In genomic region chr15:77603616-77604406, GRCh38 we compare ENCODE assay signal across 2 cellular contexts.
TF ChIP-seq lines count a peak whose summit lies in the region.

No MANE protein-coding gene starts in this region.

TF ChIP-seq in GM23338, 12 proteins besides CTCF, POLR2A, EP300 and RAD21:
- TF ChIP-seq REST (IDR thresholded peaks at IDR 0.05; ENCODE audit: unreplicated experiment) (no peak), ZNF114 (CRISPR knock-in tag; IDR thresholded peaks at IDR 0.05) (no peak), EZH2phosphoT487 (IDR thresholded peaks at IDR 0.05; ENCODE audit: unreplicated experiment) (no peak), ZNF462 (CRISPR knock-in tag; IDR thresholded peaks at IDR 0.05) (no peak), JUNB (IDR thresholded peaks at IDR 0.05; ENCODE audit: unreplicated experiment) (no peak), CREB1 (CRISPR knock-in tag; IDR thresholded peaks at IDR 0.05; ENCODE audit: low read depth) (no peak), NANOG (IDR thresholded peaks at IDR 0.05; ENCODE audit: borderline replicate concordance) (no peak), ETS1 (IDR thresholded peaks at IDR 0.05) (no peak), EZH2 (IDR thresholded peaks at IDR 0.05; ENCODE audit: low read depth, unreplicated experiment) (no peak), STAT1 (IDR thresholded peaks at IDR 0.05; ENCODE audit: unreplicated experiment) (no peak)

TF ChIP-seq in WTC11, 78 proteins besides CTCF, POLR2A, EP300 and RAD21 (continued from another document):
- TF ChIP-seq ZNF532 (CRISPR knock-in tag; IDR thresholded peaks at IDR 0.05; ENCODE audit: borderline replicate concordance) (no peak), ZNF416 (CRISPR knock-in tag; IDR thresholded peaks at IDR 0.05) (no peak), RORB (CRISPR knock-in tag; IDR thresholded peaks at IDR 0.05) (no peak), FOXP4 (CRISPR knock-in tag; IDR thresholded peaks at IDR 0.05) (no peak), JUN (CRISPR knock-in tag; IDR thresholded peaks at IDR 0.05) (no peak), TCF7 (CRISPR knock-in tag; IDR thresholded peaks at IDR 0.05; ENCODE audit: low read depth) (no peak), ZNF317 (CRISPR knock-in tag; IDR thresholded peaks at IDR 0.05; ENCODE audit: borderline replicate concordance, low read depth) (no peak), MLX (CRISPR knock-in tag; IDR thresholded peaks at IDR 0.05) (no peak), KAT7 (CRISPR knock-in tag; IDR thresholded peaks at IDR 0.05; ENCODE audit: borderline replicate concordance) (no peak), ZNF512 (CRISPR knock-in tag; IDR thresholded peaks at IDR 0.05; ENCODE audit: borderline replicate concordance) (no peak), MYBL2 (CRISPR knock-in tag; IDR thresholded peaks at IDR 0.05) (no peak)
